ENCODE assay signal across 25 cellular contexts in the genomic region with DNA sequence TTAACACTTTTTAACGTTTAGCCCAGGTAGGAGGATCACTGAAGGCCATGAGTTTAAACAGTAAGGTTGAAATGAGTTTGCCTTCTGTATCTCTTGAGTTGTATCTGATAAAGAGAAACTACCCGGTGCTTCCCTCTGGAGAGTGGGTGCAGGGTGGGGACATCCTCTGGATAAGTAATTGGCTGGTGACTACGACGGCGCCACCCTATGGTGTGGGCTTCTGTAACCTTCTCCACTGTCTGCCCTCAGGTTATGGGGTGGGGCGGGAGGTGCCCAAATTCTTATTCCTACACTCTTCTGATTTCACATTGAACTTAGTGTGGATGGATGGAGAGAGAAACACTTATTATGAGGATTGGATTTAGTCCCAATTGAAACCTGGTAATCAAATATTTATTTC.
"Had no signal": no experiment of that assay in that cellular context is flagged by ENCODE, and none has a peak within 500 bp of the region (broad histone marks: within the 10 kb centered on the region; RNA-seq: fewer than 3 reads in every experiment).

No MANE protein-coding gene starts in this region.

- H3K4me3 Mint-ChIP-seq: nephron progenitor cell had no signal

- H3K4me3 ChIP-seq: ascending aorta, breast epithelium, gastroesophageal sphincter, heart left ventricle, left ventricle myocardium inferior, tibial artery, vagina had no signal

- H3K4me1 Mint-ChIP-seq: nephron progenitor cell had no signal

- H3K27ac Mint-ChIP-seq: nephron progenitor cell had no signal

- H3K9me3 ChIP-seq: ascending aorta, breast epithelium, gastroesophageal sphincter, heart left ventricle, left ventricle myocardium inferior, tibial artery, vagina had no signal

- H3K27ac ChIP-seq: ascending aorta, breast epithelium, left ventricle myocardium inferior, tibial artery, vagina had no signal

- ATAC-seq: esophagus mucosa, gastroesophageal sphincter had no signal

- H3K4me1 ChIP-seq: breast epithelium had no signal

- H3K27me3 ChIP-seq: ascending aorta, breast epithelium, gastroesophageal sphincter, heart left ventricle, tibial artery, vagina had no signal

- DNase-seq: activated CD8-positive, alpha-beta memory T cell treated with anti-CD3 and anti-CD28 coated beads for 24 hours; activated CD8-positive, alpha-beta memory T cell treated with anti-CD3 and anti-CD28 coated beads, Interleukin-2, amount 50 U/mL, for 48 hours; activated effector memory CD4-positive, alpha-beta T cell treated with anti-CD3 and anti-CD28 coated beads, Interleukin-2, amount 50 U/mL, for 16 hours; activated naive CD4-positive, alpha-beta T cell treated with anti-CD3 and anti-CD28 coated beads, Interleukin-2, amount 50 U/mL, for 16 hours; activated T-cell treated with anti-CD3 and anti-CD28 coated beads, Interleukin-2, amount 50 U/mL, for 48 hours; cortex of kidney; effector CD4-positive, alpha-beta T cell; heart left ventricle; kidney glomerular epithelial cell; left ventricle myocardium inferior; mammary epithelial cell; midbrain; nephron progenitor cell; nucleus accumbens; stimulated activated CD4-positive, alpha-beta T cell treated with anti-CD3 and anti-CD28 coated beads, Interleukin-12 subunit alpha, Interleukin-12 subunit beta, amount 100 ng/mL, for 4 hours; stimulated activated CD4-positive, alpha-beta T cell treated with anti-CD3 and anti-CD28 coated beads, Interleukin-1b, Interleukin-23, amount 100 ng/mL, for 48 hours; stimulated activated CD8-positive, alpha-beta memory T cell treated with anti-CD3 and anti-CD28 coated beads, Interleukin-4, amount 100 ng/mL, for 48 hours; stimulated activated naive CD4-positive, alpha-beta T cell treated with Interleukin-2 at 50 U/mL for 16 hours; tibial artery had no signal

- FAIRE-seq: TTC549 had no signal

- H3K36me3 ChIP-seq: ascending aorta, breast epithelium, gastroesophageal sphincter, vagina had no signal
